14 cellular contexts compared by ENCODE assay signal in the genomic region with DNA sequence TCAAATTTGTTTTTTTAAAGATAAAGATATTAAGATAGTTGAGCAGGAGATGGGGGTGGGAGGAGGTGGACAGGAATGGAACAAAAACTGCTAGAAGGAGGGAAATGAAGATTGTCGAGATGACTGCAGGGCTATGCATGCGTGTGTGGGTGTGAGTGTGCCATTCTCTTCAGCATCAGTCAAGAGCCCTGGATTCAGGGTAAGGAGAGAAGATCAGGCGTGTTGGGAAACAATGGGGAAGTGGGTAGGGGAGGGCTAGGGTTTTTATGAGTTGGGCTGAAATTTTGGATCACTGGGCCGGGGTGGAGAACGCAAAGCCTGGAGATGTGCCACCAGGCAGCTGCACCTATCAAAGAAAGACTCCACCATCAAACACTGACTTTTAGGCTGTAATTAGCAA. TPM values are rescaled to one million over a fixed set of nuclear protein-coding genes. Genes with fewer than 3 reads are reported as not detected.
DNase-seq lines count a peak whose midpoint lies in the region; ATAC-seq, FAIRE-seq and TF ChIP-seq lines count a peak whose summit lies in the region.
"Had no signal": no experiment of that assay in that cellular context is flagged by ENCODE, and none has a peak within 500 bp of the region (broad histone marks: within the 10 kb centered on the region; RNA-seq: fewer than 3 reads in every experiment).

No MANE protein-coding gene starts in this region.

- TF ChIP-seq POLR2A in sigmoid colon (IDR thresholded peaks at IDR 0.05) = no peak

- H3K36me3 ChIP-seq in astrocyte (ENCODE audit: insufficient read depth, low read length) (no peaks in the 10 kb centered on the region), right atrium auricular region (no peaks in the 10 kb centered on the region), sigmoid colon (no peaks in the 10 kb centered on the region)
- H3K36me3 ChIP-seq: prostate gland had no signal

- no peak for TF ChIP-seq CTCF in astrocyte (IDR thresholded peaks at IDR 0.05; ENCODE audit: insufficient read depth, low read depth, low read length)
- TF ChIP-seq CTCF in right atrium auricular region (IDR thresholded peaks at IDR 0.05) = no peak
- TF ChIP-seq CTCF in sigmoid colon (IDR thresholded peaks at IDR 0.05) = no peak

- H3K27ac ChIP-seq in astrocyte (ENCODE audit: low read depth, low read length) (peak overlapping the region; percentile 67), right atrium auricular region (peak overlapping the region; percentile 64 to 70), sigmoid colon (peak overlapping the region; percentile 64 to 78 (median 68))
- H3K27ac ChIP-seq: SK-N-MC had no signal

- H2AFZ ChIP-seq in astrocyte (ENCODE audit: low read depth, low read length) = no peak overlapping the region

- peaks cover 12% of the 10 kb centered on the region for H3K4me1 Mint-ChIP-seq in astrocyte (ENCODE audit: low read depth, unreplicated experiment)
- no peaks in the 10 kb centered on the region for H3K4me1 Mint-ChIP-seq in effector memory CD8-positive, alpha-beta T cell (ENCODE audit: low read depth in 2 of 2)

- peaks cover 3% of the 10 kb centered on the region for H3K9me3 Mint-ChIP-seq in astrocyte (ENCODE audit: unreplicated experiment)
- H3K9me3 Mint-ChIP-seq in effector memory CD8-positive, alpha-beta T cell = no peaks in the 10 kb centered on the region

- peak overlapping the region; percentile 45 for H3K9ac ChIP-seq in astrocyte (ENCODE audit: low read length)

- ATAC-seq in effector memory CD8-positive, alpha-beta T cell (replicated peaks) = no peak
- ATAC-seq in HG03196 (IDR thresholded peaks at IDR 0.05; ENCODE audit: unreplicated experiment) = no peak

- FAIRE-seq in astrocyte (lab: Jason Lieb, UNC) = no peak

- peak overlapping the region; percentile 62 for H3K4me2 ChIP-seq in astrocyte (ENCODE audit: low read length)

- H3K27me3 Mint-ChIP-seq in astrocyte (ENCODE audit: low read depth, unreplicated experiment) = no peaks in the 10 kb centered on the region
- no peaks in the 10 kb centered on the region for H3K27me3 Mint-ChIP-seq in effector memory CD8-positive, alpha-beta T cell

- TF ChIP-seq EP300 in sigmoid colon (IDR thresholded peaks at IDR 0.05) = no peak

- peaks cover 9% of the 10 kb centered on the region for H3K36me3 Mint-ChIP-seq in astrocyte (ENCODE audit: low read depth, unreplicated experiment)
- H3K36me3 Mint-ChIP-seq in effector memory CD8-positive, alpha-beta T cell (ENCODE audit: insufficient read depth) = no peaks in the 10 kb centered on the region

- WGBS in sigmoid colon, 2 donors = 74% methylated on average over 5 of the region's 5 CpGs

- peaks cover 24% of the 10 kb centered on the region for H3K4me1 ChIP-seq in astrocyte (ENCODE audit: insufficient read depth, low read length)
- peaks cover 0 to 34% of the 10 kb centered on the region in 2 donors for H3K4me1 ChIP-seq in right atrium auricular region
- H3K4me1 ChIP-seq in sigmoid colon = peaks cover 0 to 60% (median 47%) of the 10 kb centered on the region in 4 donors

- no peaks in the 10 kb centered on the region for H3K79me2 ChIP-seq in astrocyte (ENCODE audit: insufficient read depth, low read length)

- H3K27ac Mint-ChIP-seq in astrocyte (ENCODE audit: unreplicated experiment) = no peak overlapping the region
- no peak overlapping the region for H3K27ac Mint-ChIP-seq in effector memory CD8-positive, alpha-beta T cell

- H3K9me3 ChIP-seq in astrocyte (ENCODE audit: insufficient read depth, low read depth, low read length) = no peaks in the 10 kb centered on the region
- H3K9me3 ChIP-seq in right atrium auricular region = no peaks in the 10 kb centered on the region
- no peaks in the 10 kb centered on the region for H3K9me3 ChIP-seq in sigmoid colon
- H3K9me3 ChIP-seq: A549, prostate gland had no signal

- no peaks in the 10 kb centered on the region for H3K27me3 ChIP-seq in astrocyte (ENCODE audit: insufficient read depth, low read length)
- no peaks in the 10 kb centered on the region for H3K27me3 ChIP-seq in right atrium auricular region
- H3K27me3 ChIP-seq in sigmoid colon = no peaks in the 10 kb centered on the region

- intact Hi-C loops in sigmoid colon (cut with DNase I) = no loop called here

- H3K4me3 ChIP-seq in astrocyte (ENCODE audit: insufficient read depth, low read depth, low read length) (no peak overlapping the region), right atrium auricular region (no peak overlapping the region), sigmoid colon (no peak overlapping the region)
- H3K4me3 ChIP-seq: A549, prostate gland, SK-N-MC had no signal

- peak; percentile 32 for DNase-seq in AG08396 (ENCODE audit: low spot score)
- peak; percentile 80 for DNase-seq in astrocyte (ENCODE audit: low read depth)
- no peak for DNase-seq in right atrium auricular region (ENCODE audit: low spot score)
- DNase-seq in sigmoid colon = no peak
- DNase-seq in inferior parietal cortex (ENCODE audit: extremely low spot score) = no peak
- DNase-seq in activated naive CD4-positive, alpha-beta T cell (lab: John Stamatoyannopoulos, UW) = no peak
- no peak for DNase-seq in effector memory CD8-positive, alpha-beta T cell
- DNase-seq: activated CD4-positive, CD25-positive, alpha-beta regulatory T cell; amniotic stem cell; effector CD4-positive, alpha-beta T cell had no signal

- no peak overlapping the region for H3K4me3 Mint-ChIP-seq in astrocyte (ENCODE audit: unreplicated experiment)
- H3K4me3 Mint-ChIP-seq in effector memory CD8-positive, alpha-beta T cell = no peak overlapping the region

- H4K20me1 ChIP-seq in astrocyte (ENCODE audit: insufficient read depth, low read length) = peaks cover 27% of the 10 kb centered on the region

RNA-seq across cellular contexts. Expression of a gene that starts 4.5 kb away (rescaled TPM):
- total RNA-seq in astrocyte (6.2 and 8.8 TPM in 2 replicates), right atrium auricular region (under 1 TPM in 1 of 2 donors, not detected in 1; 0.94 TPM), sigmoid colon (1 to 10 TPM in 3 of 4 donors, not detected in 1; 2.5 to 5.0 (median 3.8) TPM)
- polyA plus RNA-seq in sigmoid colon = 1 to 10 TPM; 1.8 to 6.6 (median 3.5) TPM

Comparison
In these comparisons a context has a peak if more than half of its experiments do, and no peak if none do; other contexts are left out.
1. DNase-seq: peak in AG08396 (single experiment) and astrocyte (single experiment); none in right atrium auricular region (single experiment), sigmoid colon (single experiment), inferior parietal cortex (single experiment), activated naive CD4-positive, alpha-beta T cell (0 of 4) and effector memory CD8-positive, alpha-beta T cell (0 of 3).
2. Peak in every context shown above with its lines, with median percentiles within 50 percentile points of each other: H3K27ac ChIP-seq.